In the genomic region with DNA sequence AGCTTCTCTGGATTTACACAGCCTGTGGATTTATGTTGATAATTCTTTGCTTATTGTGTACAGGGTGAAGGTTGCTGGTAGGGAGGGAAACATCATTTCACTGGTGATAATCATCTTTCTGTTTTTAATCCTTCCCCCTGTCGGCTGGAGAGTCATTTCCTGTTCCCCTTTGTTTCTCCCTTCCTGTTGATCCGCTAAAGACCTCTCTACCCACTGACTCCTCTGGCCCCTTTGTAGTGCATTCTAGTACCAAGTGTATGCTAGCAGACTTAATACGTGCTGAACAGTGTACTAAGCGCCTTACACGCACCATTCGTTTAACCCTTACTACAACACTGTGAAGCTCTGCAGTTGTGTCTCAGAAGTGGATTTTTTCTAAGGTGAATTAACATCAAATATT, we compare ENCODE assay signal across 1 cellular context.
TF ChIP-seq lines count a peak whose summit lies in the region.

No MANE protein-coding gene starts in this region.

TF ChIP-seq in K562, 482 proteins besides CTCF, POLR2A, EP300 and RAD21 (continued from another document):
- TF ChIP-seq ZBTB40 (IDR thresholded peaks at IDR 0.05) (peak; percentile 55; the same call in 1 of the 2 replicates), ZBTB40 (CRISPR knock-in tag; IDR thresholded peaks at IDR 0.05) (no peak), GABPA (tag; conservative IDR thresholded peaks at IDR 0.05; ENCODE audit: low read depth) (peak; percentile 55), TEAD4 (IDR thresholded peaks at IDR 0.05; ENCODE audit: low read length) (no peak), TEAD4 (CRISPR knock-in tag; IDR thresholded peaks at IDR 0.05; ENCODE audit: borderline replicate concordance) (no peak)
- TF ChIP-seq, protein P1, sequence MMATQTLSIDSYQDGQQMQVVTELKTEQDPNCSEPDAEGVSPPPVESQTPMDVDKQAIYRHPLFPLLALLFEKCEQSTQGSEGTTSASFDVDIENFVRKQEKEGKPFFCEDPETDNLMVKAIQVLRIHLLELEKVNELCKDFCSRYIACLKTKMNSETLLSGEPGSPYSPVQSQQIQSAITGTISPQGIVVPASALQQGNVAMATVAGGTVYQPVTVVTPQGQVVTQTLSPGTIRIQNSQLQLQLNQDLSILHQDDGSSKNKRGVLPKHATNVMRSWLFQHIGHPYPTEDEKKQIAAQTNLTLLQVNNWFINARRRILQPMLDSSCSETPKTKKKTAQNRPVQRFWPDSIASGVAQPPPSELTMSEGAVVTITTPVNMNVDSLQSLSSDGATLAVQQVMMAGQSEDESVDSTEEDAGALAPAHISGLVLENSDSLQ (IDR thresholded peaks at IDR 0.05): no peak
